ENCODE assay signal across 8 cellular contexts in genomic region chr6:2970753-2971419, GRCh38. TPM values are rescaled to one million over a fixed set of nuclear protein-coding genes. Genes with fewer than 3 reads are reported as not detected.
DNase-seq lines count a peak whose midpoint lies in the region; ATAC-seq and TF ChIP-seq lines count a peak whose summit lies in the region.

No MANE protein-coding gene starts in this region.

- peak overlapping the region; percentile 74 for H3K4me3 ChIP-seq in epithelial cell of proximal tubule (ENCODE audit: low read depth, low read length)

- TF ChIP-seq CTCF in epithelial cell of proximal tubule (conservative IDR thresholded peaks at IDR 0.05; ENCODE audit: low read depth, low read length) = no peak

- no peaks in the 10 kb centered on the region for H3K36me3 Mint-ChIP-seq in stimulated activated memory B cell treated with anti-CD40 and anti-IgM and Interleukin-4, amounts not matched to agents 10 μg/mL and 1 μg/mL and 100 μg/mL, for 72 hours

- peak overlapping the region; percentile 92 for H3K4me3 Mint-ChIP-seq in stimulated activated memory B cell treated with anti-CD40 and anti-IgM and Interleukin-4, amounts not matched to agents 10 μg/mL and 1 μg/mL and 100 μg/mL, for 72 hours

- H3K27ac Mint-ChIP-seq in stimulated activated memory B cell treated with anti-CD40 and anti-IgM and Interleukin-4, amounts not matched to agents 10 μg/mL and 1 μg/mL and 100 μg/mL, for 72 hours = peak overlapping the region; percentile 90

- peaks cover 38% of the 10 kb centered on the region for H3K4me1 Mint-ChIP-seq in stimulated activated memory B cell treated with anti-CD40 and anti-IgM and Interleukin-4, amounts not matched to agents 10 μg/mL and 1 μg/mL and 100 μg/mL, for 72 hours

- DNase-seq in GDM1 (lab: John Stamatoyannopoulos, UW) = peak; percentile 62
- peak; percentile 45 for DNase-seq in NCI-H526 treated with DMSO at 0.1 percent for 48 hours (lab: John Stamatoyannopoulos, UW)
- DNase-seq in activated T-cell treated with anti-CD3 and anti-CD28 coated beads, Interleukin-2, amount 50 U/mL, for 1 hour = peak; percentile 52
- DNase-seq in epithelial cell of proximal tubule (ENCODE audit: low read depth) = no peak
- DNase-seq in middle frontal gyrus (ENCODE audit: extremely low spot score, low spot score) = peak; percentile 51

- no peaks in the 10 kb centered on the region for H3K27me3 Mint-ChIP-seq in stimulated activated memory B cell treated with anti-CD40 and anti-IgM and Interleukin-4, amounts not matched to agents 10 μg/mL and 1 μg/mL and 100 μg/mL, for 72 hours

- no peaks in the 10 kb centered on the region for H3K9me3 Mint-ChIP-seq in stimulated activated memory B cell treated with anti-CD40 and anti-IgM and Interleukin-4, amounts not matched to agents 10 μg/mL and 1 μg/mL and 100 μg/mL, for 72 hours

- peak; percentile 91 for ATAC-seq in stimulated activated memory B cell treated with anti-CD40 and anti-IgM and Interleukin-4, amounts not matched to agents 10 μg/mL and 1 μg/mL and 100 μg/mL, for 72 hours
- ATAC-seq in GM21360 (IDR thresholded peaks at IDR 0.05; ENCODE audit: unreplicated experiment) = no peak
- no peak for ATAC-seq in HG03457 (IDR thresholded peaks at IDR 0.05; ENCODE audit: unreplicated experiment)

RNA-seq across cellular contexts. Expression of gene SERPINB6, which starts 0.5 kb away (rescaled TPM):
- 103 and 120 TPM in 2 replicates for total RNA-seq in epithelial cell of proximal tubule

RNA-seq across cellular contexts. Expression of gene NQO2, which starts 28.8 kb away (rescaled TPM):
- 12.7 and 20.7 TPM in 2 replicates for total RNA-seq in epithelial cell of proximal tubule
